2 cellular contexts compared by ENCODE assay signal in genomic region chr14:53963491-53964227, GRCh38.
TF ChIP-seq lines count a peak whose summit lies in the region.

No MANE protein-coding gene starts in this region.

TF ChIP-seq in IMR-90, 13 proteins besides CTCF, POLR2A, EP300 and RAD21:
- TF ChIP-seq NFE2L2 (IDR thresholded peaks at IDR 0.05; ENCODE audit: low read depth, low read length), result no peak
- TF ChIP-seq USF2 (IDR thresholded peaks at IDR 0.05; ENCODE audit: low read depth, low read length), result no peak
- no peak for TF ChIP-seq RFX5 (IDR thresholded peaks at IDR 0.05; ENCODE audit: low read depth, low read length)
- TF ChIP-seq ELK1 (IDR thresholded peaks at IDR 0.05; ENCODE audit: borderline replicate concordance, low read depth, low read length), result no peak
- no peak for TF ChIP-seq CEBPB (IDR thresholded peaks at IDR 0.05; ENCODE audit: low read depth, low read length)
- TF ChIP-seq RCOR1 (IDR thresholded peaks at IDR 0.05; ENCODE audit: insufficient replicate concordance, low read length), result no peak
- no peak for TF ChIP-seq CHD1 (IDR thresholded peaks at IDR 0.05; ENCODE audit: low read depth, low read length)
- TF ChIP-seq MXI1 (IDR thresholded peaks at IDR 0.05; ENCODE audit: borderline replicate concordance, low read depth, low read length), result no peak
- no peak for TF ChIP-seq MAZ (IDR thresholded peaks at IDR 0.05; ENCODE audit: borderline replicate concordance, low read depth, low read length)
TF ChIP-seq in IMR-90: peak in this region for 0.

TF ChIP-seq in H1, 55 proteins besides CTCF, POLR2A, EP300 and RAD21:
- TF ChIP-seq SRF (IDR thresholded peaks at IDR 0.05; ENCODE audit: low read depth, low read length) (no peak), MAX (IDR thresholded peaks at IDR 0.05) (no peak; the same call in 1 of the 2 replicates), NRF1 (IDR thresholded peaks at IDR 0.05; ENCODE audit: low read depth, low read length) (no peak), CEBPB (IDR thresholded peaks at IDR 0.05; ENCODE audit: low read depth, low read length) (no peak), NANOG (IDR thresholded peaks at IDR 0.05; ENCODE audit: insufficient read depth, low read depth, low read length, poor library complexity, severe bottlenecking) (no peak), SAP30 (IDR thresholded peaks at IDR 0.05; ENCODE audit: insufficient read depth, insufficient replicate concordance, low read length) (no peak), POLR2AphosphoS5 (IDR thresholded peaks at IDR 0.05; ENCODE audit: low read depth, low read length) (no peak), CTBP2 (IDR thresholded peaks at IDR 0.05; ENCODE audit: borderline replicate concordance, insufficient read depth, insufficient read length, low read length) (no peak), TBP (IDR thresholded peaks at IDR 0.05; ENCODE audit: low read depth, low read length) (no peak), KDM5A (IDR thresholded peaks at IDR 0.05; ENCODE audit: low read length) (no peak), RBBP5 (IDR thresholded peaks at IDR 0.05; ENCODE audit: borderline replicate concordance, low read depth, low read length) (0 out of 2 replicates have a peak, but pooled peaks have one; percentile 64), CBX8 (IDR thresholded peaks at IDR 0.05; ENCODE audit: borderline replicate concordance, low read depth, low read length) (no peak), ATF3 (IDR thresholded peaks at IDR 0.05; ENCODE audit: insufficient read depth, low read depth, low read length) (no peak), USF2 (IDR thresholded peaks at IDR 0.05; ENCODE audit: low read length) (no peak), TEAD4 (IDR thresholded peaks at IDR 0.05; ENCODE audit: low read depth, low read length) (peak; percentile 15; the same call in 1 of the 2 replicates), CHD2 (IDR thresholded peaks at IDR 0.05; ENCODE audit: low read length) (no peak), GTF2F1 (IDR thresholded peaks at IDR 0.05; ENCODE audit: borderline replicate concordance, low read depth, low read length) (no peak), FOSL1 (IDR thresholded peaks at IDR 0.05; ENCODE audit: insufficient read depth, low read depth, low read length) (no peak), EZH2 (IDR thresholded peaks at IDR 0.05; ENCODE audit: low read depth, low read length, severe bottlenecking) (peak; percentile 70), SUZ12 (IDR thresholded peaks at IDR 0.05; ENCODE audit: low read length) (peak; percentile 65; the same call in 1 of the 2 replicates), TAF1 (IDR thresholded peaks at IDR 0.05; ENCODE audit: low read depth, low read length) (no peak), POU5F1 (IDR thresholded peaks at IDR 0.05; ENCODE audit: low read depth, low read length) (no peak), EGR1 (IDR thresholded peaks at IDR 0.05; ENCODE audit: borderline replicate concordance, low read depth, low read length) (no peak), JUND (IDR thresholded peaks at IDR 0.05; ENCODE audit: low read length) (no peak), KDM1A (IDR thresholded peaks at IDR 0.05; ENCODE audit: borderline replicate concordance, low read length) (no peak), TCF12 (IDR thresholded peaks at IDR 0.05; ENCODE audit: low read depth, low read length) (no peak), SP2 (IDR thresholded peaks at IDR 0.05; ENCODE audit: low read length) (no peak), PHF8 (conservative IDR thresholded peaks at IDR 0.05; ENCODE audit: low read depth, low read length) (no peak), RNF2 (IDR thresholded peaks at IDR 0.05; ENCODE audit: borderline replicate concordance, low read depth, low read length, missing control alignments, poor library complexity, severe bottlenecking) (peak; percentile 68), SP1 (IDR thresholded peaks at IDR 0.05; ENCODE audit: low read depth, low read length) (no peak), TAF7 (optimal IDR thresholded peaks at IDR 0.05; ENCODE audit: borderline replicate concordance, low read depth, low read length) (no peak), CREB1 (IDR thresholded peaks at IDR 0.05) (no peak), ZNF274 (IDR thresholded peaks at IDR 0.05; ENCODE audit: borderline replicate concordance, extremely low read depth, low read length) (no peak), CHD7 (IDR thresholded peaks at IDR 0.05; ENCODE audit: insufficient replicate concordance, low read length) (no peak), E2F6 (IDR thresholded peaks at IDR 0.05) (peak; percentile 97), SIN3A (conservative IDR thresholded peaks at IDR 0.05 in 1 of 2, IDR thresholded peaks at IDR 0.05 in 1 of 2; ENCODE audit: low read depth in 1 of 2, low read length in 2 of 2) (0 out of 4 replicates have a peak, but pooled peaks of 1 of the 2 experiments have one; percentile 29), JUN (IDR thresholded peaks at IDR 0.05; ENCODE audit: low read depth, low read length) (no peak), KDM4A (IDR thresholded peaks at IDR 0.05; ENCODE audit: low read depth, low read length, severe bottlenecking) (peak; percentile 91), ASH2L (IDR thresholded peaks at IDR 0.05; ENCODE audit: low read length) (peak; percentile 52), BACH1 (IDR thresholded peaks at IDR 0.05; ENCODE audit: low read length) (no peak; the same call in 1 of the 2 replicates)
